ENCODE assay signal across 11 cellular contexts in genomic region chr1:218705911-218706893, GRCh38.
DNase-seq lines count a peak whose midpoint lies in the region; ATAC-seq, FAIRE-seq and TF ChIP-seq lines count a peak whose summit lies in the region.
"Had no signal": no experiment of that assay in that cellular context is flagged by ENCODE, and none has a peak within 500 bp of the region (broad histone marks: within the 10 kb centered on the region; RNA-seq: fewer than 3 reads in every experiment).

No MANE protein-coding gene starts in this region.

- peaks cover 41% of the 10 kb centered on the region for H3K4me1 ChIP-seq in keratinocyte (ENCODE audit: control insufficient read depth, extremely low read depth, insufficient read depth, low read length)
- peaks cover 0 to 13% (median 9%) of the 10 kb centered on the region in 4 donors for H3K4me1 ChIP-seq in upper lobe of left lung

- WGBS in upper lobe of left lung, 2 donors = 50 to 52% methylated on average over 7 of the region's 7 CpGs

- H3K27ac ChIP-seq in keratinocyte (ENCODE audit: control insufficient read depth, insufficient read depth, low read length) (peak overlapping the region; percentile 95), upper lobe of left lung (peak overlapping the region in 1 of 4 donors; percentile 26)

- H4K20me1 ChIP-seq in keratinocyte (ENCODE audit: control insufficient read depth, extremely low read depth, insufficient read depth, low read length) = no peaks in the 10 kb centered on the region

- TF ChIP-seq EP300 in upper lobe of left lung (IDR thresholded peaks at IDR 0.05) = peak in 2 of 4 donors; percentile 15 to 68

- H3K4me3 ChIP-seq in keratinocyte (ENCODE audit: control insufficient read depth in 2 of 3, extremely low read depth in 1 of 3, insufficient read depth in 2 of 3, low read depth in 1 of 3, low read length in 3 of 3) (peak overlapping the region in 1 of 3 experiments; percentile 4), upper lobe of left lung (no peak overlapping the region)

- H3K79me2 ChIP-seq in keratinocyte (ENCODE audit: control insufficient read depth, insufficient read depth, low read length) = no peaks in the 10 kb centered on the region

- H3K4me2 ChIP-seq in keratinocyte (ENCODE audit: control insufficient read depth, extremely low read depth, insufficient read depth, low read depth, low read length) = peak overlapping the region; percentile 61

- H3K36me3 ChIP-seq in keratinocyte (ENCODE audit: control insufficient read depth in 2 of 2, extremely low read depth in 1 of 2, insufficient read depth in 2 of 2, low read length in 2 of 2) = no peaks in the 10 kb centered on the region
- H3K36me3 ChIP-seq in upper lobe of left lung = no peaks in the 10 kb centered on the region

- no peak for TF ChIP-seq POLR2A in upper lobe of left lung (IDR thresholded peaks at IDR 0.05)

- ATAC-seq in upper lobe of left lung (ENCODE audit: low FRiP score in 2 of 2) = peak; percentile 47 to 84
- ATAC-seq: activated T-cell treated with anti-CD3 and anti-CD28 coated beads, Interleukin-2, amount 50 U/mL, for 72 hours had no signal

- H3K9me3 ChIP-seq in keratinocyte (ENCODE audit: control insufficient read depth, low read depth, low read length) = peaks cover 2% of the 10 kb centered on the region
- H3K9me3 ChIP-seq in upper lobe of left lung = no peaks in the 10 kb centered on the region

- peak; percentile 100 for FAIRE-seq in keratinocyte (lab: Jason Lieb, UNC)

- H3K9me1 ChIP-seq in keratinocyte (ENCODE audit: control insufficient read depth, extremely low read depth, insufficient read depth, low read length) = no peaks in the 10 kb centered on the region

- dilution Hi-C loops in keratinocyte (cut with MboI; ENCODE audit: extremely low pct_ligation_motif_present, low sequenced_read_pairs) = no loop called here

- H3K27me3 ChIP-seq in keratinocyte (ENCODE audit: control insufficient read depth, extremely low read depth, insufficient read depth, low read length) = no peaks in the 10 kb centered on the region
- no peaks in the 10 kb centered on the region for H3K27me3 ChIP-seq in upper lobe of left lung

- DNase-seq in HK-2 (ENCODE audit: unreplicated experiment) (peak; percentile 88), amniotic epithelial cell (ENCODE audit: low read depth) (peak; percentile 100), keratinocyte (ENCODE audit: low read depth, low spot score) (peak; percentile 99), upper lobe of left lung (no peak), NCI-H187 treated with DMSO at 0.1 percent for 48 hours (lab: John Stamatoyannopoulos, UW) (no peak), NCI-H345 (lab: John Stamatoyannopoulos, UW) (no peak), ecto neural progenitor cell (ENCODE audit: low spot score) (no peak)
- DNase-seq: activated T-cell treated with anti-CD3 and anti-CD28 coated beads, Interleukin-2, amount 50 U/mL, for 72 hours; endodermal cell; naive B cell; NCI-H2029 treated with DMSO at 0.1 percent for 48 hours had no signal

- H3K9ac ChIP-seq in keratinocyte (ENCODE audit: control insufficient read depth, extremely low read depth, insufficient read depth, low read length) = peak overlapping the region; percentile 50

- no peak for TF ChIP-seq CTCF in keratinocyte (optimal IDR thresholded peaks at IDR 0.05 in 1 of 3, IDR thresholded peaks at IDR 0.05 in 1 of 3, conservative IDR thresholded peaks at IDR 0.05 in 1 of 3; ENCODE audit: extremely low read depth in 1 of 3, insufficient read depth in 2 of 3, low read length in 3 of 3)
- no peak for TF ChIP-seq CTCF in upper lobe of left lung (IDR thresholded peaks at IDR 0.05)

- no peak overlapping the region for H2AFZ ChIP-seq in keratinocyte (ENCODE audit: control insufficient read depth, low read length)

Comparison
In these comparisons a context has a peak if more than half of its experiments do, and no peak if none do; other contexts are left out.
1. DNase-seq: peak in HK-2 (single experiment), amniotic epithelial cell (single experiment) and keratinocyte (single experiment); none in upper lobe of left lung (0 of 2), NCI-H187 treated with DMSO at 0.1 percent for 48 hours (single experiment), NCI-H345 (single experiment) and ecto neural progenitor cell (single experiment).